8 cellular contexts compared by ENCODE assay signal in the genomic region with DNA sequence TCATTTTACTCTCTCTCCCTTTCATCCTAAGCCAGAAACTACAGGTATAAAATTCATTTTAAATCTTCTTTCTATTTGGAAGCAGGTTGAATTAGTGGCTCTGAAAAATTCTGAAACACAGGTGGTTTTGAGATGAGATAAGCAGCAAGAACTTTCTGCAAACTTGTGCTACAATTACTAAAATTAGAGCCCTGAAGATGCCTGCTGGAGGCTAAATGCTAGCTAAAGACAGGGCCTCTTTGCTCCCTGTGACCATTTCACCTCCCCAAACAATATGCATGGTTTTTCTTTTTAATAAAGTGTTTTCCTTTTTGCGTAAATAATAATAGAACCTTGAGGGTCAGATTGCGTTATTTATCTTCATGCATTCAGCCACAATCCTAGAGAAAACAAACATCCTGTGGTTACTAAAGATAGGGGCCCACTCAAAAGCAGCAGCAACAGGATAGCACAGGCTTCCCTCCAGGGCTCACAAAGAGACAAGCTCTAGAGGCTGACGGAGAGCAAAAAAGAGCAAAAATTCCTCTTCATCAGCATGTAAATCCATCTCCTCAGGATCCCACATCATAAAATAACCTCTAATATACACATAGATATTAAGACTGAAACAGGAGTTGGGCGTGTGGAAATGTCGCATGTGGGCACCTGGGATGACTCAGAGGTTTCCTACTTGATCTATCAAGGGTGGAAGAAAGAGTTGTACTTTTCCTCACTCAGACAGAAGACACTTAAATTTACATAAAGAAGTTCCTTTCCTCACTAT. TPM values are rescaled to one million over a fixed set of nuclear protein-coding genes. Genes with fewer than 3 reads are reported as not detected.
A peak's percentile ranks its signal among the peaks of the same experiment; 100 is the strongest.
DNase-seq lines count a peak whose midpoint lies in the region; ATAC-seq and TF ChIP-seq lines count a peak whose summit lies in the region.

No MANE protein-coding gene starts in this region.

- WGBS in stomach, 5 donors, result 21 to 57% (median 41%) methylated on average over 5 of the region's 5 CpGs

- H3K4me3 ChIP-seq in brain microvascular endothelial cell (ENCODE audit: low read depth, low read length) (no peak overlapping the region), stomach (no peak overlapping the region)

- peak overlapping the region; percentile 17 for H3K27ac ChIP-seq in brain microvascular endothelial cell
- H3K27ac ChIP-seq in stomach, result peak overlapping the region in 4 of 5 donors; percentile 15 to 69 (median 22)

- peaks cover 24 to 44% (median 33%) of the 10 kb centered on the region in 4 donors for H3K4me1 ChIP-seq in stomach

- in situ Hi-C loops in GM13977 (cut with MboI; ENCODE audit: low pct_unique_long_range_greater_than_20kb, low sequenced_read_pairs, unreplicated experiment) (no loop called here), brain microvascular endothelial cell (cut with HindIII; ENCODE audit: low pct_ligation_motif_present, low sequenced_read_pairs) (no loop called here)

- TF ChIP-seq POLR2A in stomach (IDR thresholded peaks at IDR 0.05), result no peak

- DNase-seq in GM13977 (ENCODE audit: low spot score), result peak; percentile 26
- peak; percentile 64 for DNase-seq in HT-29 (ENCODE audit: low spot score)
- DNase-seq in brain microvascular endothelial cell, result peak; percentile 53
- DNase-seq in stomach, result no peak
- DNase-seq in D341Med (ENCODE audit: low spot score), result no peak
- no peak for DNase-seq in KG1 (lab: John Stamatoyannopoulos, UW)
- DNase-seq in medulla oblongata (ENCODE audit: extremely low spot score), result no peak

- H3K27me3 ChIP-seq in brain microvascular endothelial cell (replicated peaks) (no peaks in the 10 kb centered on the region), stomach (no peaks in the 10 kb centered on the region)

- intact Hi-C loops in stomach (cut with DNase I; ENCODE audit: low total_unique reads), result no loop called here

- H3K9me3 ChIP-seq in stomach, result no peaks in the 10 kb centered on the region

- peak; percentile 52 for ATAC-seq in GM21423 (IDR thresholded peaks at IDR 0.05; ENCODE audit: unreplicated experiment)

- H3K36me3 ChIP-seq in brain microvascular endothelial cell (replicated peaks) (no peaks in the 10 kb centered on the region), stomach (no peaks in the 10 kb centered on the region)

- TF ChIP-seq CTCF in GM13977 (IDR thresholded peaks at IDR 0.05; ENCODE audit: extremely low read depth, insufficient read depth, missing control alignments) (no peak), brain microvascular endothelial cell (IDR thresholded peaks at IDR 0.05; ENCODE audit: low read depth, low read length, missing control alignments) (no peak), stomach (IDR thresholded peaks at IDR 0.05) (no peak)

- TF ChIP-seq EP300 in stomach (IDR thresholded peaks at IDR 0.05), result no peak

RNA-seq across cellular contexts. Expression of a gene that starts 26.5 kb away (rescaled TPM):
- 0.57 TPM in 1 of 2 replicates, not detected in the other for total RNA-seq in HT-29 (2014; rRNA removed; shearing (Covaris generic))
- total RNA-seq in stomach, result 1 to 10 TPM in 2 of 5 donors, under 1 TPM in 1, not detected in 2; 0.73 to 7.5 (median 2.8) TPM
- 10 to 100 TPM in 2 of 3 donors, under 1 TPM in 1; 0.46 to 15.4 (median 10.1) TPM for polyA plus RNA-seq in stomach

Comparison
In these comparisons a context has a peak if more than half of its experiments do, and no peak if none do; other contexts are left out.
1. DNase-seq: peak in GM13977 (single experiment), HT-29 (single experiment) and brain microvascular endothelial cell (single experiment); none in stomach (single experiment), D341Med (single experiment), KG1 (single experiment) and medulla oblongata (single experiment).